Comparison of ENCODE assay signal across 10 cellular contexts in genomic region chr9:33125871-33126822, GRCh38. TPM values are rescaled to one million over a fixed set of nuclear protein-coding genes. Genes with fewer than 3 reads are reported as not detected.
DNase-seq lines count a peak whose midpoint lies in the region; TF ChIP-seq lines count a peak whose summit lies in the region.
"Had no signal": no experiment of that assay in that cellular context is flagged by ENCODE, and none has a peak within 500 bp of the region (broad histone marks: within the 10 kb centered on the region; RNA-seq: fewer than 3 reads in every experiment).

No MANE protein-coding gene starts in this region.

- no peak overlapping the region for H3K27ac ChIP-seq in suprapubic skin

- no peak for TF ChIP-seq CTCF in type B pancreatic cell (conservative IDR thresholded peaks at IDR 0.05)
- TF ChIP-seq CTCF in suprapubic skin (IDR thresholded peaks at IDR 0.05), result no peak

- 65% methylated on average over 7 of the region's 8 CpGs for WGBS in suprapubic skin

- H3K36me3 Mint-ChIP-seq in activated naive CD4-positive, alpha-beta T cell treated with anti-CD3 and anti-CD28 coated beads, Interleukin-2, amount 10 ng/mL, durations not matched to agents 7 days and 5 days, result peaks cover 41% of the 10 kb centered on the region
- peaks cover 40% of the 10 kb centered on the region for H3K36me3 Mint-ChIP-seq in type B pancreatic cell

- no peak overlapping the region for H3K4me3 ChIP-seq in suprapubic skin

- CTCF ChIA-PET in activated naive CD4-positive, alpha-beta T cell treated with anti-CD3 and anti-CD28 coated beads, Interleukin-2, amount 10 ng/mL, durations not matched to agents 7 days and 5 days (lab: Charles Lee), result interaction anchor here (1.0 to 2.4 kb wide), 2 partner anchors 10 to 17 kb away, joined by 4 to 8 read pairs; no protein-coding TSS in a partner anchor

- no peak for TF ChIP-seq EP300 in suprapubic skin (IDR thresholded peaks at IDR 0.05)

- H3K4me1 Mint-ChIP-seq in activated naive CD4-positive, alpha-beta T cell treated with anti-CD3 and anti-CD28 coated beads, Interleukin-2, amount 10 ng/mL, durations not matched to agents 7 days and 5 days, result peaks cover 14% of the 10 kb centered on the region
- peaks cover 31% of the 10 kb centered on the region for H3K4me1 Mint-ChIP-seq in type B pancreatic cell (ENCODE audit: unreplicated experiment)

- H3K9me3 ChIP-seq in suprapubic skin, result no peaks in the 10 kb centered on the region

- no peak for TF ChIP-seq POLR2A in suprapubic skin (IDR thresholded peaks at IDR 0.05)

- peak; percentile 18 for DNase-seq in activated naive CD4-positive, alpha-beta T cell treated with anti-CD3 and anti-CD28 coated beads, Interleukin-2, amount 10 ng/mL, durations not matched to agents 7 days and 5 days
- no peak for DNase-seq in activated naive CD4-positive, alpha-beta T cell treated with Interleukin-2 at 50 U/mL for 16 hours
- DNase-seq in LHCN-M2 (ENCODE audit: low read depth) (peak; percentile 65), germinal center (ENCODE audit: low spot score) (peak; percentile 57), type B pancreatic cell (ENCODE audit: extremely low spot score, unreplicated experiment) (no peak), suprapubic skin (ENCODE audit: low spot score in 2 of 2) (no peak), hypothalamus (lab: John Stamatoyannopoulos, UW) (no peak)
- no peak for DNase-seq in effector CD4-positive, alpha-beta T cell
- DNase-seq: NCI-H510A treated with DMSO at 0.1 percent for 48 hours, posterior cingulate gyrus had no signal

- H3K36me3 ChIP-seq in suprapubic skin, result peaks cover 37% of the 10 kb centered on the region

- H3K4me3 Mint-ChIP-seq in activated naive CD4-positive, alpha-beta T cell treated with anti-CD3 and anti-CD28 coated beads, Interleukin-2, amount 10 ng/mL, durations not matched to agents 7 days and 5 days, result no peak overlapping the region
- peak overlapping the region; percentile 2 for H3K4me3 Mint-ChIP-seq in type B pancreatic cell

- H3K27me3 ChIP-seq in suprapubic skin, result no peaks in the 10 kb centered on the region

- H3K27me3 Mint-ChIP-seq in activated naive CD4-positive, alpha-beta T cell treated with anti-CD3 and anti-CD28 coated beads, Interleukin-2, amount 10 ng/mL, durations not matched to agents 7 days and 5 days, result no peaks in the 10 kb centered on the region
- H3K27me3 Mint-ChIP-seq in type B pancreatic cell, result no peaks in the 10 kb centered on the region

- no peak overlapping the region for H3K27ac Mint-ChIP-seq in activated naive CD4-positive, alpha-beta T cell treated with anti-CD3 and anti-CD28 coated beads, Interleukin-2, amount 10 ng/mL, durations not matched to agents 7 days and 5 days
- H3K27ac Mint-ChIP-seq in type B pancreatic cell, result peak overlapping the region; percentile 37

- H3K4me1 ChIP-seq in suprapubic skin, result peaks cover 38% of the 10 kb centered on the region

- H3K9me3 Mint-ChIP-seq in activated naive CD4-positive, alpha-beta T cell treated with anti-CD3 and anti-CD28 coated beads, Interleukin-2, amount 10 ng/mL, durations not matched to agents 7 days and 5 days, result no peaks in the 10 kb centered on the region
- no peaks in the 10 kb centered on the region for H3K9me3 Mint-ChIP-seq in type B pancreatic cell

RNA-seq across cellular contexts. Expression of gene B4GALT1, which starts 41.0 kb away (rescaled TPM):
- total RNA-seq in LHCN-M2 (2014; rRNA removed), result 28.8 and 34.8 TPM in 2 replicates
- polyA plus RNA-seq in LHCN-M2 (2012), result 52.7 TPM
- total RNA-seq in type B pancreatic cell (ENCODE audit: low replicate concordance), result 91.9 and 150 TPM in 2 replicates
- total RNA-seq in suprapubic skin, result 10 to 100 TPM; 45.1 to 68.7 (median 53.5) TPM

RNA-seq across cellular contexts. Expression of gene SMU1, which starts 49.7 kb away (rescaled TPM):
- 23.5 and 25.7 TPM in 2 replicates for total RNA-seq in LHCN-M2 (2014; rRNA removed)
- polyA plus RNA-seq in LHCN-M2 (2012), result 12.5 TPM
- 21.0 and 25.4 TPM in 2 replicates for total RNA-seq in type B pancreatic cell (ENCODE audit: low replicate concordance)
- total RNA-seq in suprapubic skin, result 10 to 100 TPM; 14.3 to 18.5 (median 16.7) TPM

Comparison
In these comparisons a context has a peak if more than half of its experiments do, and no peak if none do; other contexts are left out.
1. DNase-seq: peak in activated naive CD4-positive, alpha-beta T cell treated with anti-CD3 and anti-CD28 coated beads, Interleukin-2, amount 10 ng/mL, durations not matched to agents 7 days and 5 days (single experiment), LHCN-M2 (single experiment) and germinal center (single experiment); none in activated naive CD4-positive, alpha-beta T cell treated with Interleukin-2 at 50 U/mL for 16 hours (single experiment), type B pancreatic cell (single experiment), suprapubic skin (0 of 2), hypothalamus (0 of 51) and effector CD4-positive, alpha-beta T cell (single experiment).